In the genomic region with DNA sequence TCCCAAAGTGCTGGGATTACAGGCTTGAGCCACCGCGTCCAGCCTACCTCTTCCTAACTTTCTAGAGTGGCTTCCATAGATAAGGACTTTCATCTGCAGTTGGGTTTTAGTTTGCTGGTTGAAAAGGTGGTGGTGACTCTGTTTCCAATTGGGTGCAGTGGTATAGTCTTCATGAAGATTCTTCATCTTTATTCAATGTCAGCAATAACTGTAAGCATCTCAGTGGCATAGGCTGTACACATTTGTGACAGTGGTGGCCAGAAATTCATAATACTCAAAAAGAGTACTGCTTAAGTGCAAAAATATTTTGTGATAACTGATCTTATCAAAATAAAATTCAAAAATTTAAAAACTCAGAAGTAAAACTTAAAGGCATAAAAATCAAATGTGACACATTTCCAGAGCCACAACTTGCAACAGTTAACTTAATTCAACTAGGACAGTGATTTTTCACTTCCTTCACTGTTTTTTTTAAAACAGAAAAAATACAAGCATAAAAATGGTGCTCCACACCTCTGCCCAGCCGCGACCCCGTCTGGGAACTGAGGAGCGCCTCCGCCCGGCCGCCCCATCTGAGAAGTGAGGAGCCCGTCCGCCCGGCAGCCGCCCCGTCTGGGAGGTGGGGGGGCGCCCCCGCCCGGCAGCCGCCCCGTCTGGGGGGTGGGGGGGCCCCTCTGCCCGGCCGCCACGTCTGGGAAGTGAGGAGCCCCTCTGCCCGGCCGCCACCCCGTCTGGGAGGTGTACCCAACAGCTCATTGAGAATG, we compare ENCODE assay signal across 27 cellular contexts.
"Had no signal": no experiment of that assay in that cellular context is flagged by ENCODE, and none has a peak within 500 bp of the region (broad histone marks: within the 10 kb centered on the region; RNA-seq: fewer than 3 reads in every experiment).

No MANE protein-coding gene starts in this region.

- FAIRE-seq: islet of Langerhans, kidney had no signal

- H3K4me3 ChIP-seq: left lung, lower lobe of right lung, psoas muscle, skin epidermis, stomach, testis, thyroid gland, transverse colon, upper lobe of left lung, vagina had no signal

- H3K4me1 ChIP-seq: left lung, lower lobe of right lung, parathyroid adenoma, psoas muscle, testis, thyroid gland, transverse colon, upper lobe of left lung, vagina had no signal

- H2AFZ ChIP-seq: parathyroid adenoma had no signal

- DNase-seq: hypothalamus; immature natural killer cell; kidney; left colon; left lung; lower lobe of right lung; mammary epithelial cell; mesenchymal stem cell; naive thymus-derived CD8-positive, alpha-beta T cell; occipital lobe; psoas muscle; stimulated activated CD4-positive, alpha-beta T cell treated with anti-CD3 and anti-CD28 coated beads, Interleukin-12 subunit alpha, Interleukin-12 subunit beta, amount 100 ng/mL, for 4 hours; stimulated activated CD4-positive, alpha-beta T cell treated with anti-CD3 and anti-CD28 coated beads, Interleukin-15, amount 100 ng/mL, for 24 hours; stimulated activated CD4-positive, alpha-beta T cell treated with anti-CD3 and anti-CD28 coated beads, Interleukin-2, amount 100 ng/mL, for 24 hours; stimulated activated CD4-positive, alpha-beta T cell treated with anti-CD3 and anti-CD28 coated beads, Interleukin-4, amount 100 ng/mL, for 1 hour; stimulated activated naive B cell treated with anti-CD40 and anti-IgM and Interleukin-4, amounts not matched to agents 10 μg/mL and 1 μg/mL and 100 μg/mL, for 72 hours; stimulated activated naive CD8-positive, alpha-beta T cell treated with anti-CD3 and anti-CD28 coated beads, Interleukin-15, Interleukin-2, amounts not matched to agents 100 U/mL and 50 U/mL, for 24 hours; stomach; testis; thyroid gland; transverse colon had no signal

- ATAC-seq: left colon; lower lobe of right lung; naive thymus-derived CD8-positive, alpha-beta T cell; psoas muscle; sciatic nerve; stimulated activated naive B cell treated with anti-CD40 and anti-IgM and Interleukin-4, amounts not matched to agents 10 μg/mL and 1 μg/mL and 100 μg/mL, for 72 hours; stimulated activated naive CD8-positive, alpha-beta T cell treated with anti-CD3 and anti-CD28 coated beads, Interleukin-15, Interleukin-2, amounts not matched to agents 100 U/mL and 50 U/mL, for 24 hours had no signal

- H3K9ac ChIP-seq: parathyroid adenoma had no signal

- H3K27ac ChIP-seq: left lung, lower lobe of right lung, parathyroid adenoma, psoas muscle, skin epidermis, stomach, testis, thyroid gland, transverse colon, upper lobe of left lung, vagina had no signal

- H3K9me3 ChIP-seq: testis, thyroid gland, vagina had no signal

- H3K36me3 ChIP-seq: lower lobe of right lung, stomach, thyroid gland, transverse colon had no signal

- H3K27me3 ChIP-seq: left lung, stomach, testis, thyroid gland, transverse colon, upper lobe of left lung, vagina had no signal

- H3K79me2 ChIP-seq: parathyroid adenoma had no signal
